Comparison of ENCODE assay signal across 1 cellular context in the genomic region with DNA sequence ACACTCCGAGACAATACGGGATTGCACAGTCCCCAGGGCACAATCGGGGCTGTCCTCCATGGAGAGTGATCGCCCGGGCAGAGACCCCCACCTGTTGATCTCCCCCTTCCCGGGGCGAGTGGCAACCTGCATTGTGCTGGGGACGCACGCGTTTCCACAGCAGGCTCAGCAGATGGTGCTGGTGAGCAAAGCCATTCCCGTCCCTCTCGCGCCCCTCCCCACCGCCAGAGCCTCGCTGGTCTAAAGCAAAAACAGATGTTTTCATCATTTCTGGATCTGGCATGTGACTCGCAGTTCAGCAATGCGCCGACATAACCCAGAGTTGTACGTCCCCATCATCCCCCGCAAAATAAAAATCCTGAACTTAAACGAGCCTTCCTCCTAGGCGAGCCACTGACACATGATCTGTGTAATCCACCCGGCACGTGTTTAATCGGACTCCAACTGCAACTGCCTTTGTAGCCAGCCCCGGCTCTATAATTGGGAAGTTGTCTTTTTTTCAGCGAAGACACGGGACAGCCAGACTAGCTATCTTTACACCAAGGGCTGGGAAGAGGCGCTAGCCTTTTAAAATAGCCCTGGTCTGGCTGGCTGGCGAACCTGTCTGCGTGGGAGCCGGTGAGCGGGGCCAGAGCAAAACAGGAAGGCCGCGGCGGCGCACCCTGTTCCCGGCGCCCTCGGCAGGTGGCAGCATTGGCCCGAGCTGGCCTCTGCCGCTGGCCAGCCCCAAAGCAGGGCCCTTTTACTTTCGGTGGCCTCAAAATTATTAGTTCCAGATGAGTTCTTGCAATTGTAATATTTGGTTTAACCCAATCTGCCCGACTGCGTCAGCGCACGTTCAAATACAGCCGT.
A peak's percentile ranks its signal among the peaks of the same experiment; 100 is the strongest.
TF ChIP-seq lines count a peak whose summit lies in the region.

No MANE protein-coding gene starts in this region.

TF ChIP-seq in HepG2, 621 proteins besides CTCF, POLR2A, EP300 and RAD21 (continued from another document and continues in another):
- peak; percentile 69; the same call in 1 of the 2 replicates for TF ChIP-seq SKIL (CRISPR knock-in tag; IDR thresholded peaks at IDR 0.05; ENCODE audit: borderline replicate concordance)
- no peak for TF ChIP-seq ZNF12 (CRISPR knock-in tag; IDR thresholded peaks at IDR 0.05)
- TF ChIP-seq NFE2 (CRISPR knock-in tag; IDR thresholded peaks at IDR 0.05): no peak
- no peak for TF ChIP-seq PRPF4 (IDR thresholded peaks at IDR 0.05; ENCODE audit: low read depth, low read length, poor library complexity, severe bottlenecking)
- no peak for TF ChIP-seq MED1 (CRISPR knock-in tag; IDR thresholded peaks at IDR 0.05)
- peak; percentile 28 for TF ChIP-seq ARID4A (CRISPR knock-in tag; IDR thresholded peaks at IDR 0.05; ENCODE audit: borderline replicate concordance)
- peak; percentile 49 for TF ChIP-seq YY1 (IDR thresholded peaks at IDR 0.05; ENCODE audit: insufficient read depth, insufficient replicate concordance, low read depth, low read length)
- no peak for TF ChIP-seq HCFC1 (IDR thresholded peaks at IDR 0.05; ENCODE audit: low read depth, low read length)
- no peak for TF ChIP-seq REST (IDR thresholded peaks at IDR 0.05; ENCODE audit: borderline replicate concordance in 1 of 2, low read depth in 1 of 2, low read length in 2 of 2)
- TF ChIP-seq, protein P1, sequence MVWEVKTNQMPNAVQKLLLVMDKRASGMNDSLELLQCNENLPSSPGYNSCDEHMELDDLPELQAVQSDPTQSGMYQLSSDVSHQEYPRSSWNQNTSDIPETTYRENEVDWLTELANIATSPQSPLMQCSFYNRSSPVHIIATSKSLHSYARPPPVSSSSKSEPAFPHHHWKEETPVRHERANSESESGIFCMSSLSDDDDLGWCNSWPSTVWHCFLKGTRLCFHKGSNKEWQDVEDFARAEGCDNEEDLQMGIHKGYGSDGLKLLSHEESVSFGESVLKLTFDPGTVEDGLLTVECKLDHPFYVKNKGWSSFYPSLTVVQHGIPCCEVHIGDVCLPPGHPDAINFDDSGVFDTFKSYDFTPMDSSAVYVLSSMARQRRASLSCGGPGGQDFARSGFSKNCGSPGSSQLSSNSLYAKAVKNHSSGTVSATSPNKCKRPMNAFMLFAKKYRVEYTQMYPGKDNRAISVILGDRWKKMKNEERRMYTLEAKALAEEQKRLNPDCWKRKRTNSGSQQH (CRISPR knock-in tag; IDR thresholded peaks at IDR 0.05; ENCODE audit: low read depth): no peak
- TF ChIP-seq, protein P2, sequence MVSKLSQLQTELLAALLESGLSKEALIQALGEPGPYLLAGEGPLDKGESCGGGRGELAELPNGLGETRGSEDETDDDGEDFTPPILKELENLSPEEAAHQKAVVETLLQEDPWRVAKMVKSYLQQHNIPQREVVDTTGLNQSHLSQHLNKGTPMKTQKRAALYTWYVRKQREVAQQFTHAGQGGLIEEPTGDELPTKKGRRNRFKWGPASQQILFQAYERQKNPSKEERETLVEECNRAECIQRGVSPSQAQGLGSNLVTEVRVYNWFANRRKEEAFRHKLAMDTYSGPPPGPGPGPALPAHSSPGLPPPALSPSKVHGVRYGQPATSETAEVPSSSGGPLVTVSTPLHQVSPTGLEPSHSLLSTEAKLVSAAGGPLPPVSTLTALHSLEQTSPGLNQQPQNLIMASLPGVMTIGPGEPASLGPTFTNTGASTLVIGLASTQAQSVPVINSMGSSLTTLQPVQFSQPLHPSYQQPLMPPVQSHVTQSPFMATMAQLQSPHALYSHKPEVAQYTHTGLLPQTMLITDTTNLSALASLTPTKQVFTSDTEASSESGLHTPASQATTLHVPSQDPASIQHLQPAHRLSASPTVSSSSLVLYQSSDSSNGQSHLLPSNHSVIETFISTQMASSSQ (IDR thresholded peaks at IDR 0.05; ENCODE audit: low read depth): no peak
- TF ChIP-seq, protein P2 (CRISPR knock-in tag; IDR thresholded peaks at IDR 0.05; ENCODE audit: borderline replicate concordance): no peak; the same call in 1 of the 2 replicates
- TF ChIP-seq TBX3 (IDR thresholded peaks at IDR 0.05; ENCODE audit: borderline replicate concordance): no peak
- no peak for TF ChIP-seq AGO1 (IDR thresholded peaks at IDR 0.05; ENCODE audit: low read depth, low read length, poor library complexity, severe bottlenecking)
- TF ChIP-seq ZNF549 (CRISPR knock-in tag; IDR thresholded peaks at IDR 0.05): no peak
- TF ChIP-seq POGK (CRISPR knock-in tag; conservative IDR thresholded peaks at IDR 0.05): no peak
- TF ChIP-seq FOXK1 (CRISPR knock-in tag; IDR thresholded peaks at IDR 0.05; ENCODE audit: borderline replicate concordance, low read depth): 0 out of 2 replicates have a peak, but pooled peaks have one; percentile 10
- no peak for TF ChIP-seq MTA3 (CRISPR knock-in tag; IDR thresholded peaks at IDR 0.05)
- TF ChIP-seq TOE1 (CRISPR knock-in tag; IDR thresholded peaks at IDR 0.05): no peak
- TF ChIP-seq ZNF543 (CRISPR knock-in tag; IDR thresholded peaks at IDR 0.05): no peak
- no peak; the same call in 1 of the 2 replicates for TF ChIP-seq ZNF770 (CRISPR knock-in tag; IDR thresholded peaks at IDR 0.05)
- TF ChIP-seq, protein P3, sequence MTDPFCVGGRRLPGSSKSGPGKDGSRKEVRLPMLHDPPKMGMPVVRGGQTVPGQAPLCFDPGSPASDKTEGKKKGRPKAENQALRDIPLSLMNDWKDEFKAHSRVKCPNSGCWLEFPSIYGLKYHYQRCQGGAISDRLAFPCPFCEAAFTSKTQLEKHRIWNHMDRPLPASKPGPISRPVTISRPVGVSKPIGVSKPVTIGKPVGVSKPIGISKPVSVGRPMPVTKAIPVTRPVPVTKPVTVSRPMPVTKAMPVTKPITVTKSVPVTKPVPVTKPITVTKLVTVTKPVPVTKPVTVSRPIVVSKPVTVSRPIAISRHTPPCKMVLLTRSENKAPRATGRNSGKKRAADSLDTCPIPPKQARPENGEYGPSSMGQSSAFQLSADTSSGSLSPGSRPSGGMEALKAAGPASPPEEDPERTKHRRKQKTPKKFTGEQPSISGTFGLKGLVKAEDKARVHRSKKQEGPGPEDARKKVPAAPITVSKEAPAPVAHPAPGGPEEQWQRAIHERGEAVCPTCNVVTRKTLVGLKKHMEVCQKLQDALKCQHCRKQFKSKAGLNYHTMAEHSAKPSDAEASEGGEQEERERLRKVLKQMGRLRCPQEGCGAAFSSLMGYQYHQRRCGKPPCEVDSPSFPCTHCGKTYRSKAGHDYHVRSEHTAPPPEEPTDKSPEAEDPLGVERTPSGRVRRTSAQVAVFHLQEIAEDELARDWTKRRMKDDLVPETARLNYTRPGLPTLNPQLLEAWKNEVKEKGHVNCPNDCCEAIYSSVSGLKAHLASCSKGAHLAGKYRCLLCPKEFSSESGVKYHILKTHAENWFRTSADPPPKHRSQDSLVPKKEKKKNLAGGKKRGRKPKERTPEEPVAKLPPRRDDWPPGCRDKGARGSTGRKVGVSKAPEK (CRISPR knock-in tag; IDR thresholded peaks at IDR 0.05; ENCODE audit: borderline replicate concordance): no peak
- no peak for TF ChIP-seq ZBTB20 (CRISPR knock-in tag; IDR thresholded peaks at IDR 0.05; ENCODE audit: borderline replicate concordance, low read depth)
- no peak for TF ChIP-seq KAT8 (CRISPR knock-in tag; IDR thresholded peaks at IDR 0.05)
